In genomic region chr1:77642941-77643340, GRCh38 we compare ENCODE assay signal across 21 cellular contexts. TPM values are rescaled to one million over a fixed set of nuclear protein-coding genes. Genes with fewer than 3 reads are reported as not detected.
DNase-seq lines count a peak whose midpoint lies in the region; ATAC-seq, FAIRE-seq and TF ChIP-seq lines count a peak whose summit lies in the region.
"Had no signal": no experiment of that assay in that cellular context is flagged by ENCODE, and none has a peak within 500 bp of the region (broad histone marks: within the 10 kb centered on the region; RNA-seq: fewer than 3 reads in every experiment).

No MANE protein-coding gene starts in this region.

- H3K4me2 ChIP-seq in HepG2 (ENCODE audit: low read depth, low read length): no peak overlapping the region

- 100% methylated on average over 3 of the region's 3 CpGs for WGBS in HepG2 (ENCODE audit: low lambda C conversion rate)
- 100% methylated on average over 3 of the region's 3 CpGs for WGBS in right lobe of liver (ENCODE audit: insufficient coverage, low coverage, low lambda C conversion rate, missing lambda C conversion rate)

- peaks cover 18% of the 10 kb centered on the region for H3K4me1 Mint-ChIP-seq in brain

- TF ChIP-seq RAD21 in HepG2 (CRISPR knock-in tag; IDR thresholded peaks at IDR 0.05): no peak

- H3K9me3 Mint-ChIP-seq in brain: peaks cover 8 to 16% (median 9%) of the 10 kb centered on the region in 5 experiments

- peaks cover 0 to 27% of the 10 kb centered on the region in 2 experiments; a peak in 2 of 5 replicates for H3K36me3 ChIP-seq in HepG2 (replicated peaks in 1 of 2; ENCODE audit: control insufficient read depth in 1 of 2, insufficient read depth in 2 of 2, low read length in 2 of 2)
- H3K36me3 ChIP-seq in right lobe of liver: peaks cover 0 to 13% (median 0%) of the 10 kb centered on the region in 4 donors

- TF ChIP-seq EP300 in HepG2 (IDR thresholded peaks at IDR 0.05; ENCODE audit: low read depth in 2 of 2, low read length in 2 of 2) (no peak), HepG2 (CRISPR knock-in tag; IDR thresholded peaks at IDR 0.05; ENCODE audit: borderline replicate concordance) (no peak)

- POLR2A ChIA-PET in HepG2 (lab: Yijun Ruan, JAX): no interaction called here

- TF ChIP-seq CTCF in HepG2 (CRISPR knock-in tag; IDR thresholded peaks at IDR 0.05) (no peak), right lobe of liver (IDR thresholded peaks at IDR 0.05) (no peak), brain (conservative IDR thresholded peaks at IDR 0.05) (no peak)

- in situ Hi-C loops in HepG2 (cut with HindIII; ENCODE audit: extremely low pct_ligation_motif_present, low pct_unique_long_range_greater_than_20kb): no loop called here

- no TSS peak for BruUV-seq in HepG2 (replicated peaks; lab: Mats Ljungman, UMichigan)

- H4K20me1 ChIP-seq in HepG2 (ENCODE audit: insufficient read depth, low read length): peaks cover 5% of the 10 kb centered on the region; the same call in 1 of the 2 replicates

- H3K79me2 ChIP-seq in HepG2 (ENCODE audit: insufficient read depth, low read length): peaks cover 57% of the 10 kb centered on the region

- H3K4me3 Mint-ChIP-seq in brain: peak overlapping the region in 1 of 5 experiments; percentile 57

- peaks cover 67% of the 10 kb centered on the region for H3K36me3 Mint-ChIP-seq in brain

- CTCF ChIA-PET in HepG2 (lab: Yijun Ruan, JAX; ENCODE audit: low intra/inter-chr PET ratio, low total read pairs): no interaction called here

- no peak overlapping the region for H3K9ac ChIP-seq in HepG2 (ENCODE audit: insufficient read depth, low read depth, low read length)

- ATAC-seq in HepG2 (no peak), right lobe of liver (no peak), GM19395 (IDR thresholded peaks at IDR 0.05; ENCODE audit: unreplicated experiment) (no peak)

- intact Hi-C loops in HepG2 (cut with micrococcal nuclease; ENCODE audit: unreplicated experiment): loop anchor here (5.0 kb wide), 1 partner anchor 39 kb away; the partner anchor contains the start of gene ZZZ3
- intact Hi-C loops in right lobe of liver (cut with DNase I): no loop called here
- intact Hi-C loops in head of caudate nucleus (cut with DNase I): no loop called here

- TF ChIP-seq POLR2A in HepG2 (IDR thresholded peaks at IDR 0.05; ENCODE audit: insufficient read depth in 1 of 2, low read depth in 2 of 2, low read length in 2 of 2) (no peak), right lobe of liver (IDR thresholded peaks at IDR 0.05) (no peak)

- H3K9me3 ChIP-seq in HepG2 (ENCODE audit: low read length) (no peaks in the 10 kb centered on the region), right lobe of liver (no peaks in the 10 kb centered on the region)

- H3K4me1 ChIP-seq in HepG2 (ENCODE audit: insufficient read depth, low read length) (no peaks in the 10 kb centered on the region), right lobe of liver (no peaks in the 10 kb centered on the region)

- H3K27me3 ChIP-seq in HepG2 (ENCODE audit: control insufficient read depth in 1 of 2, insufficient read depth in 2 of 2, low read length in 2 of 2): no peaks in the 10 kb centered on the region
- H3K27me3 ChIP-seq in right lobe of liver: no peaks in the 10 kb centered on the region
- H3K27me3 ChIP-seq in layer of hippocampus (ENCODE audit: control insufficient read depth, insufficient read depth, low read length): no peaks in the 10 kb centered on the region

- H2AFZ ChIP-seq in HepG2 (ENCODE audit: low read length): no peak overlapping the region

- peak overlapping the region in 4 of 5 experiments; percentile 33 to 88 (median 74) for H3K27ac Mint-ChIP-seq in brain

- H3K27ac ChIP-seq in HepG2 (ENCODE audit: extremely low read length, insufficient read depth, low read length) (no peak overlapping the region), right lobe of liver (no peak overlapping the region), layer of hippocampus (ENCODE audit: low read depth, low read length) (peak overlapping the region; percentile 13)
- H3K27ac ChIP-seq: RWPE1 had no signal

- no peaks in the 10 kb centered on the region for H3K27me3 Mint-ChIP-seq in brain

- DNase-seq in HepG2 (ENCODE audit: low spot score) (no peak), right lobe of liver (no peak), head of caudate nucleus (no peak), KG1 (lab: John Stamatoyannopoulos, UW) (no peak), D341Med (ENCODE audit: low spot score) (no peak)
- DNase-seq: 8988T, Calu3, DMS53, NCI-H1048, NCI-H1417, NCI-H1694 treated with DMSO at 0.1 percent for 48 hours, NCI-H2081, NCI-H2171, NCI-H510A, NCI-H69, SHP77 had no signal

- H3K4me3 ChIP-seq in HepG2 (replicated peaks in 1 of 3; ENCODE audit: insufficient read depth in 1 of 3, low read depth in 2 of 3, low read length in 3 of 3) (no peak overlapping the region), right lobe of liver (no peak overlapping the region)

- FAIRE-seq in HepG2 (lab: Jason Lieb, UNC): no peak
- FAIRE-seq: G401.6 had no signal

TF ChIP-seq in HepG2, 621 proteins besides CTCF, POLR2A, EP300 and RAD21:
- TF ChIP-seq, protein P1, sequence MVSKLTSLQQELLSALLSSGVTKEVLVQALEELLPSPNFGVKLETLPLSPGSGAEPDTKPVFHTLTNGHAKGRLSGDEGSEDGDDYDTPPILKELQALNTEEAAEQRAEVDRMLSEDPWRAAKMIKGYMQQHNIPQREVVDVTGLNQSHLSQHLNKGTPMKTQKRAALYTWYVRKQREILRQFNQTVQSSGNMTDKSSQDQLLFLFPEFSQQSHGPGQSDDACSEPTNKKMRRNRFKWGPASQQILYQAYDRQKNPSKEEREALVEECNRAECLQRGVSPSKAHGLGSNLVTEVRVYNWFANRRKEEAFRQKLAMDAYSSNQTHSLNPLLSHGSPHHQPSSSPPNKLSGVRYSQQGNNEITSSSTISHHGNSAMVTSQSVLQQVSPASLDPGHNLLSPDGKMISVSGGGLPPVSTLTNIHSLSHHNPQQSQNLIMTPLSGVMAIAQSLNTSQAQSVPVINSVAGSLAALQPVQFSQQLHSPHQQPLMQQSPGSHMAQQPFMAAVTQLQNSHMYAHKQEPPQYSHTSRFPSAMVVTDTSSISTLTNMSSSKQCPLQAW (CRISPR knock-in tag; IDR thresholded peaks at IDR 0.05): no peak
- TF ChIP-seq CEBPB (IDR thresholded peaks at IDR 0.05; ENCODE audit: borderline replicate concordance, low read depth, low read length) (0 out of 2 replicates have a peak, but pooled peaks have one; percentile 16), ZNF460 (CRISPR knock-in tag; IDR thresholded peaks at IDR 0.05; ENCODE audit: borderline replicate concordance) (peak; percentile 69)
TF ChIP-seq in HepG2: peak in this region for 2.

RNA-seq across cellular contexts. Expression of gene ZZZ3, which starts 39.5 kb away (rescaled TPM):
- total RNA-seq in HepG2 (2016; rRNA removed; fragmentation: Illumina TruSeq; extraction: Trizol): 50.2 and 58.5 TPM in 2 replicates
- total RNA-seq in HepG2 (2016; cell fraction: cytosol; rRNA removed; fragmentation: Illumina TruSeq; extraction: Trizol; ENCODE audit: low read depth): 22.0 and 23.5 TPM in 2 replicates
- total RNA-seq in HepG2 (2016; cell fraction: insoluble cytoplasmic fraction; rRNA removed; fragmentation: Illumina TruSeq; extraction: Trizol): 44.9 and 55.3 TPM in 2 replicates
- total RNA-seq in HepG2 (2016; cell fraction: membrane; rRNA removed; fragmentation: Illumina TruSeq; extraction: Trizol): 36.9 and 42.8 TPM in 2 replicates
- 69.1 and 71.0 TPM in 2 replicates for total RNA-seq in HepG2 (2016; cell fraction: nucleus; rRNA removed; fragmentation: Illumina TruSeq; extraction: Trizol)
- 14.7 and 18.1 TPM in 2 replicates for polyA plus RNA-seq in HepG2 (2011; rRNA removed)
- 7.3 and 11.9 TPM in 2 replicates for polyA plus RNA-seq in HepG2 (2011; cell fraction: cytosol; rRNA removed)
- polyA plus RNA-seq in HepG2 (2011; cell fraction: nucleus; rRNA removed): 13.3 and 16.5 TPM in 2 replicates
- polyA plus RNA-seq in HepG2 (2012): 20.2 and 23.7 TPM in 2 replicates
- 2.3 and 2.9 TPM in 2 replicates for polyA plus RNA-seq in HepG2 (2016; cell fraction: cytosol; fragmentation: Illumina TruSeq; extraction: Trizol; ENCODE audit: low read depth)
- polyA plus RNA-seq in HepG2 (2016; cell fraction: insoluble cytoplasmic fraction; fragmentation: Illumina TruSeq; extraction: Trizol; ENCODE audit: low read depth): 30.4 and 32.0 TPM in 2 replicates
- 8.8 and 8.9 TPM in 2 replicates for polyA plus RNA-seq in HepG2 (2016; cell fraction: membrane; fragmentation: Illumina TruSeq; extraction: Trizol; ENCODE audit: low read depth)
- polyA plus RNA-seq in HepG2 (2016; cell fraction: nucleus; fragmentation: Illumina TruSeq; extraction: Trizol; ENCODE audit: insufficient read depth, low read depth): 29.0 and 34.6 TPM in 2 replicates
- 19.6 and 30.8 TPM in 2 replicates for polyA minus RNA-seq in HepG2 (2011; rRNA and poly(A)+ RNA removed; ENCODE audit: low replicate concordance)
- polyA minus RNA-seq in HepG2 (2011; cell fraction: cytosol; rRNA and poly(A)+ RNA removed): 28.1 and 31.3 TPM in 2 replicates
- polyA minus RNA-seq in HepG2 (2011; cell fraction: nucleus; rRNA and poly(A)+ RNA removed): 142 and 155 TPM in 2 replicates
- total RNA-seq in right lobe of liver: 10 to 100 TPM; 19.6 to 34.7 (median 25.9) TPM
- 7.7 TPM for polyA plus RNA-seq in brain (ENCODE audit: insufficient read depth, low read depth, low replicate concordance)
